Comparison of ENCODE assay signal across 8 cellular contexts in the genomic region with DNA sequence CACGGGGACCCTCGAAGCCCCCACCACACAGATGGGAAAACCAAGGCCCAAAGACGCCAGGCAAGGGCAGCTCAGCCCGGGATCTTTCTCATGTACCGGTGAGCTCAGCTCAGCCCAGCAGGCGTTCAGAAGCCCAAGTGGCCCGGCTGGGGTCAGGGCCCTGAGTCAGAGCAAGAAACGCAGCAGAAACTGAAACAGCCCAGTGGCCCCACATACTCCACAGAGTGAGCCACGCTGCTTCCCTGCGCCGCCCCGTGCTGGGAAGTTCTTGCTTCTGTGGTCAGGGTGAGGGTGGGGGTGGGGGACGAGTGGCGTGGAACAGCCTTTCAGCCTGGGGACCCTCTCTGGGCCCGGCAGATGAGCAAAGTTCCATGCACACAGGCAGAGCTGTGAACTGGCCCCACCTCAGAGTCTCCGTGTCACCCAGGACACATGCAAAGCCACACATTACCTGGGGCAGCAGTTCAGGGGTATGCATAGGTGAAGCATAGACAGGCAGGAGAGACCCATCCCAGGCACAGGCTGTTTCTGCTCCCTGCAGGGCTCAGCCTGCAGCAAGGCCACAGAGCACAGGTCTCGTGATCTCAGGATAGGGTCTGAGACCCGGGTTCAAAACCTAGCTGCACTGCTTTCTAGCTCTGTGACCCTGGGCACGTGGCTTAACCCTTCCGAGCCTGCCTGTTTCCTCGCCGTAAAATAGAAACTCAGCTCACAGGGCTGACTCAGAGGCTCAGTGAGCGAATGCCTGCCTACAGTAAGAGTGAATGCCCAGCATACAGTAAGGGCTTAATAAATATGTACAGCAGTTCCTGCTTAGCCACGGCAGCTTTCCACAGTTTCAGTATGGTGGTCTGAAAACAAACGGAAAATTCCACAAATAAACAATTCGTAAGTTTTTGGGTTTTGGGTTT. TPM values are rescaled to one million over a fixed set of nuclear protein-coding genes. Genes with fewer than 3 reads are reported as not detected.
DNase-seq lines count a peak whose midpoint lies in the region; ATAC-seq, FAIRE-seq and TF ChIP-seq lines count a peak whose summit lies in the region.

No MANE protein-coding gene starts in this region.

- H3K36me3 Mint-ChIP-seq in GM23338 (ENCODE audit: low read depth) (peaks cover 10% of the 10 kb centered on the region; the same call in 2 of the 3 replicates), astrocyte (ENCODE audit: low read depth, unreplicated experiment) (peaks cover 5% of the 10 kb centered on the region), osteocyte (ENCODE audit: unreplicated experiment) (no peaks in the 10 kb centered on the region)

- H3K36me3 ChIP-seq in GM23338 (ENCODE audit: insufficient read depth): no peaks in the 10 kb centered on the region
- peaks cover 7% of the 10 kb centered on the region for H3K36me3 ChIP-seq in MG63
- H3K36me3 ChIP-seq in astrocyte (ENCODE audit: insufficient read depth, low read length): no peaks in the 10 kb centered on the region

- peaks cover 45% of the 10 kb centered on the region for H4K20me1 ChIP-seq in GM23338 (replicated peaks; ENCODE audit: insufficient read depth)
- peaks cover 89% of the 10 kb centered on the region for H4K20me1 ChIP-seq in astrocyte (ENCODE audit: insufficient read depth, low read length)

- H3F3A ChIP-seq in GM23338 (replicated peaks; ENCODE audit: low read depth): no peaks in the 10 kb centered on the region

- no peak for TF ChIP-seq CTCF in GM23338 (conservative IDR thresholded peaks at IDR 0.05; ENCODE audit: low read depth in 2 of 2)
- TF ChIP-seq CTCF in astrocyte (IDR thresholded peaks at IDR 0.05; ENCODE audit: insufficient read depth, low read depth, low read length): no peak
- no peak for TF ChIP-seq CTCF in osteocyte (IDR thresholded peaks at IDR 0.05)

- H2AFZ ChIP-seq in GM23338: no peak overlapping the region
- no peak overlapping the region for H2AFZ ChIP-seq in astrocyte (ENCODE audit: low read depth, low read length)

- no peak for FAIRE-seq in astrocyte (lab: Jason Lieb, UNC)

- H3K9me3 ChIP-seq in MG63 (no peaks in the 10 kb centered on the region), astrocyte (ENCODE audit: insufficient read depth, low read depth, low read length) (no peaks in the 10 kb centered on the region)

- H3K27ac ChIP-seq in GM23338 (ENCODE audit: low read depth): 0 out of 2 replicates have a peak overlapping the region, but pooled peaks have one; percentile 50
- peak overlapping the region; percentile 66 for H3K27ac ChIP-seq in astrocyte (ENCODE audit: low read depth, low read length)

- peak overlapping the region; percentile 70; the same call in 1 of the 2 replicates for H3K27ac Mint-ChIP-seq in GM23338
- peak overlapping the region; percentile 75 for H3K27ac Mint-ChIP-seq in astrocyte (ENCODE audit: unreplicated experiment)
- no peak overlapping the region for H3K27ac Mint-ChIP-seq in osteocyte (ENCODE audit: unreplicated experiment)

- H3K27me3 Mint-ChIP-seq in GM23338 (ENCODE audit: insufficient read depth, low read depth, poor library complexity): peaks cover 5% of the 10 kb centered on the region
- H3K27me3 Mint-ChIP-seq in astrocyte (ENCODE audit: low read depth, unreplicated experiment): no peaks in the 10 kb centered on the region
- no peaks in the 10 kb centered on the region for H3K27me3 Mint-ChIP-seq in osteocyte (ENCODE audit: unreplicated experiment)

- no peaks in the 10 kb centered on the region for H3K9me3 Mint-ChIP-seq in GM23338
- H3K9me3 Mint-ChIP-seq in astrocyte (ENCODE audit: unreplicated experiment): no peaks in the 10 kb centered on the region
- no peaks in the 10 kb centered on the region for H3K9me3 Mint-ChIP-seq in osteocyte (ENCODE audit: unreplicated experiment)

- H3K4me1 ChIP-seq in GM23338 (ENCODE audit: insufficient read depth): peaks cover 40% of the 10 kb centered on the region
- H3K4me1 ChIP-seq in astrocyte (ENCODE audit: insufficient read depth, low read length): peaks cover 57% of the 10 kb centered on the region

- no peaks in the 10 kb centered on the region for H3K9me2 ChIP-seq in GM23338 (ENCODE audit: insufficient read depth)

- H3K4me3 ChIP-seq in GM23338 (no peak overlapping the region), MG63 (no peak overlapping the region), astrocyte (ENCODE audit: insufficient read depth, low read depth, low read length) (no peak overlapping the region)

- 0 out of 2 replicates have a peak overlapping the region, but pooled peaks have one; percentile 48 for H3K4me2 ChIP-seq in GM23338
- peak overlapping the region; percentile 60 for H3K4me2 ChIP-seq in astrocyte (ENCODE audit: low read length)

- no peak for DNase-seq in GM23338 (ENCODE audit: low spot score)
- DNase-seq in MG63: peak; percentile 52
- DNase-seq in astrocyte (ENCODE audit: low read depth): peak; percentile 88
- DNase-seq in stimulated activated CD4-positive, alpha-beta T cell treated with anti-CD3 and anti-CD28 coated beads, Interleukin-12 subunit alpha, Interleukin-12 subunit beta, amount 100 ng/mL, for 48 hours (ENCODE audit: low read depth in 2 of 3, low spot score in 1 of 3): peak; percentile 50 to 54 (median 52)
- no peak for DNase-seq in osteocyte (ENCODE audit: extremely low spot score, unreplicated experiment)
- no peak for DNase-seq in effector CD8-positive, alpha-beta T cell (lab: John Stamatoyannopoulos, UW)
- no peak for DNase-seq in NAMALWA (ENCODE audit: low spot score)

- H3K4me3 Mint-ChIP-seq in GM23338 (no peak overlapping the region), astrocyte (ENCODE audit: unreplicated experiment) (no peak overlapping the region), osteocyte (ENCODE audit: unreplicated experiment) (no peak overlapping the region)

- peak overlapping the region; percentile 72 for H3K9ac ChIP-seq in astrocyte (ENCODE audit: low read length)

- H3K79me2 ChIP-seq in GM23338 (replicated peaks; ENCODE audit: insufficient read depth) (peaks cover 89% of the 10 kb centered on the region), astrocyte (ENCODE audit: insufficient read depth, low read length) (peaks cover 90% of the 10 kb centered on the region)

- H3K4me1 Mint-ChIP-seq in GM23338: peaks cover 49% of the 10 kb centered on the region
- H3K4me1 Mint-ChIP-seq in astrocyte (ENCODE audit: low read depth, unreplicated experiment): peaks cover 59% of the 10 kb centered on the region
- peaks cover 66% of the 10 kb centered on the region for H3K4me1 Mint-ChIP-seq in osteocyte (ENCODE audit: unreplicated experiment)

- ATAC-seq in GM18498 (IDR thresholded peaks at IDR 0.05; ENCODE audit: unreplicated experiment): peak; percentile 88
- ATAC-seq in GM23338: peak; percentile 11

- H3K27me3 ChIP-seq in GM23338 (ENCODE audit: insufficient read depth): no peaks in the 10 kb centered on the region
- H3K27me3 ChIP-seq in MG63: no peaks in the 10 kb centered on the region
- no peaks in the 10 kb centered on the region for H3K27me3 ChIP-seq in astrocyte (ENCODE audit: insufficient read depth, low read length)

TF ChIP-seq in GM23338, 12 proteins besides CTCF, POLR2A, EP300 and RAD21 (continues in another document):
- no peak for TF ChIP-seq POLR2AphosphoS5 (IDR thresholded peaks at IDR 0.05; ENCODE audit: low read depth)
- TF ChIP-seq, protein P1, sequence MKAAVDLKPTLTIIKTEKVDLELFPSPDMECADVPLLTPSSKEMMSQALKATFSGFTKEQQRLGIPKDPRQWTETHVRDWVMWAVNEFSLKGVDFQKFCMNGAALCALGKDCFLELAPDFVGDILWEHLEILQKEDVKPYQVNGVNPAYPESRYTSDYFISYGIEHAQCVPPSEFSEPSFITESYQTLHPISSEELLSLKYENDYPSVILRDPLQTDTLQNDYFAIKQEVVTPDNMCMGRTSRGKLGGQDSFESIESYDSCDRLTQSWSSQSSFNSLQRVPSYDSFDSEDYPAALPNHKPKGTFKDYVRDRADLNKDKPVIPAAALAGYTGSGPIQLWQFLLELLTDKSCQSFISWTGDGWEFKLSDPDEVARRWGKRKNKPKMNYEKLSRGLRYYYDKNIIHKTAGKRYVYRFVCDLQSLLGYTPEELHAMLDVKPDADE (IDR thresholded peaks at IDR 0.05): no peak
- TF ChIP-seq, protein P2, sequence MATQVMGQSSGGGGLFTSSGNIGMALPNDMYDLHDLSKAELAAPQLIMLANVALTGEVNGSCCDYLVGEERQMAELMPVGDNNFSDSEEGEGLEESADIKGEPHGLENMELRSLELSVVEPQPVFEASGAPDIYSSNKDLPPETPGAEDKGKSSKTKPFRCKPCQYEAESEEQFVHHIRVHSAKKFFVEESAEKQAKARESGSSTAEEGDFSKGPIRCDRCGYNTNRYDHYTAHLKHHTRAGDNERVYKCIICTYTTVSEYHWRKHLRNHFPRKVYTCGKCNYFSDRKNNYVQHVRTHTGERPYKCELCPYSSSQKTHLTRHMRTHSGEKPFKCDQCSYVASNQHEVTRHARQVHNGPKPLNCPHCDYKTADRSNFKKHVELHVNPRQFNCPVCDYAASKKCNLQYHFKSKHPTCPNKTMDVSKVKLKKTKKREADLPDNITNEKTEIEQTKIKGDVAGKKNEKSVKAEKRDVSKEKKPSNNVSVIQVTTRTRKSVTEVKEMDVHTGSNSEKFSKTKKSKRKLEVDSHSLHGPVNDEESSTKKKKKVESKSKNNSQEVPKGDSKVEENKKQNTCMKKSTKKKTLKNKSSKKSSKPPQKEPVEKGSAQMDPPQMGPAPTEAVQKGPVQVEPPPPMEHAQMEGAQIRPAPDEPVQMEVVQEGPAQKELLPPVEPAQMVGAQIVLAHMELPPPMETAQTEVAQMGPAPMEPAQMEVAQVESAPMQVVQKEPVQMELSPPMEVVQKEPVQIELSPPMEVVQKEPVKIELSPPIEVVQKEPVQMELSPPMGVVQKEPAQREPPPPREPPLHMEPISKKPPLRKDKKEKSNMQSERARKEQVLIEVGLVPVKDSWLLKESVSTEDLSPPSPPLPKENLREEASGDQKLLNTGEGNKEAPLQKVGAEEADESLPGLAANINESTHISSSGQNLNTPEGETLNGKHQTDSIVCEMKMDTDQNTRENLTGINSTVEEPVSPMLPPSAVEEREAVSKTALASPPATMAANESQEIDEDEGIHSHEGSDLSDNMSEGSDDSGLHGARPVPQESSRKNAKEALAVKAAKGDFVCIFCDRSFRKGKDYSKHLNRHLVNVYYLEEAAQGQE (IDR thresholded peaks at IDR 0.05; ENCODE audit: unreplicated experiment): no peak
- TF ChIP-seq EZH2 (IDR thresholded peaks at IDR 0.05; ENCODE audit: low read depth, unreplicated experiment): no peak
- TF ChIP-seq JUNB (IDR thresholded peaks at IDR 0.05; ENCODE audit: unreplicated experiment): no peak
- TF ChIP-seq EZH2phosphoT487 (IDR thresholded peaks at IDR 0.05; ENCODE audit: unreplicated experiment): no peak
- no peak for TF ChIP-seq ZNF114 (CRISPR knock-in tag; IDR thresholded peaks at IDR 0.05)

RNA-seq across cellular contexts. Expression of a gene that starts 21.6 kb away (rescaled TPM):
- total RNA-seq in GM23338 (2014; rRNA removed; shearing (Covaris generic)): 180 and 190 TPM in 2 replicates
- polyA plus RNA-seq in GM23338 (2016; fragmentation: Nextera tagmentation; extraction: Ambion mirVana): 69.6 and 76.5 TPM in 2 replicates
- total RNA-seq in MG63 (2014; rRNA removed; shearing (Covaris generic); ENCODE audit: low replicate concordance): 17.0 and 32.9 TPM in 2 replicates
- total RNA-seq in astrocyte (425 and 489 TPM in 2 replicates), osteocyte (362 and 381 TPM in 2 replicates)

Comparison
In these comparisons a context has a peak if more than half of its experiments do, and no peak if none do; other contexts are left out.
1. DNase-seq: peak in MG63 (single experiment), astrocyte (single experiment) and stimulated activated CD4-positive, alpha-beta T cell treated with anti-CD3 and anti-CD28 coated beads, Interleukin-12 subunit alpha, Interleukin-12 subunit beta, amount 100 ng/mL, for 48 hours (3 of 3); none in GM23338 (single experiment), osteocyte (single experiment), effector CD8-positive, alpha-beta T cell (single experiment) and NAMALWA (single experiment).